ENCODE assay signal across 18 cellular contexts in genomic region chr1:63046539-63046938, GRCh38.
DNase-seq lines count a peak whose midpoint lies in the region; ATAC-seq and TF ChIP-seq lines count a peak whose summit lies in the region.
"Had no signal": no experiment of that assay in that cellular context is flagged by ENCODE, and none has a peak within 500 bp of the region (broad histone marks: within the 10 kb centered on the region; RNA-seq: fewer than 3 reads in every experiment).

No MANE protein-coding gene starts in this region.

- no peak overlapping the region for H3K4me3 ChIP-seq in fibroblast of villous mesenchyme (ENCODE audit: low read depth, low read length)
- H3K4me3 ChIP-seq: BLaER1, K562 had no signal

- DNase-seq in fibroblast of villous mesenchyme (ENCODE audit: low read depth) (peak; percentile 2), hepatic stellate cell (ENCODE audit: low spot score) (no peak), SKM-1 treated with dmso at 0.1 percent for 144 hours (lab: John Stamatoyannopoulos, UW; ENCODE audit: unreplicated experiment) (no peak)
- DNase-seq: 8988T; AML-193; Caco-2; CD8-positive, alpha-beta memory T cell; DND-41; GDM1; GOT3; H9; Karpas-422 had no signal

- ATAC-seq in GM18498 (IDR thresholded peaks at IDR 0.05; ENCODE audit: unreplicated experiment): peak; percentile 58
- ATAC-seq in GM19395 (IDR thresholded peaks at IDR 0.05; ENCODE audit: unreplicated experiment): peak; percentile 60
- peak; percentile 61 for ATAC-seq in HG03342 (IDR thresholded peaks at IDR 0.05; ENCODE audit: unreplicated experiment)
- no peak for ATAC-seq in GM18873 (IDR thresholded peaks at IDR 0.05; ENCODE audit: low FRiP score, unreplicated experiment)
- ATAC-seq: K562 had no signal

- no peak for TF ChIP-seq CTCF in fibroblast of villous mesenchyme (IDR thresholded peaks at IDR 0.05; ENCODE audit: insufficient read depth, low read depth, low read length)
